In genomic region chr6:52499681-52500239, GRCh38 we compare ENCODE assay signal across 2 cellular contexts.
TF ChIP-seq lines count a peak whose summit lies in the region.

No MANE protein-coding gene starts in this region.

TF ChIP-seq in SK-N-SH, 30 proteins besides CTCF, POLR2A, EP300 and RAD21 (continued from another document):
- TF ChIP-seq IRF3 (IDR thresholded peaks at IDR 0.05; ENCODE audit: low read depth, low read length) (no peak), MXI1 (IDR thresholded peaks at IDR 0.05; ENCODE audit: low read depth, low read length) (no peak), REST (IDR thresholded peaks at IDR 0.05; ENCODE audit: low read depth, low read length) (no peak), GABPA (IDR thresholded peaks at IDR 0.05; ENCODE audit: low read depth) (no peak), POLR2AphosphoS5 (IDR thresholded peaks at IDR 0.05; ENCODE audit: low read depth, low read length) (no peak), TEAD4 (IDR thresholded peaks at IDR 0.05; ENCODE audit: borderline replicate concordance, insufficient read depth) (no peak)
TF ChIP-seq in SK-N-SH: peak in this region for 0.

TF ChIP-seq in SK-N-SH treated with all-trans-retinoic acid at 6 μM for 48 hours, 23 proteins besides CTCF, POLR2A, EP300 and RAD21:
- TF ChIP-seq TSHZ2 (CRISPR knock-in tag; IDR thresholded peaks at IDR 0.05), result no peak
- no peak for TF ChIP-seq ZNF565 (CRISPR knock-in tag; conservative IDR thresholded peaks at IDR 0.05; ENCODE audit: low read depth)
- no peak for TF ChIP-seq ARNTL (CRISPR knock-in tag; IDR thresholded peaks at IDR 0.05; ENCODE audit: borderline replicate concordance, low read depth)
- TF ChIP-seq CSDC2 (CRISPR knock-in tag; IDR thresholded peaks at IDR 0.05), result no peak
- no peak for TF ChIP-seq PPARA (CRISPR knock-in tag; IDR thresholded peaks at IDR 0.05; ENCODE audit: borderline replicate concordance)
- TF ChIP-seq ISL1 (CRISPR knock-in tag; IDR thresholded peaks at IDR 0.05), result no peak
- no peak for TF ChIP-seq PATZ1 (CRISPR knock-in tag; IDR thresholded peaks at IDR 0.05; ENCODE audit: borderline replicate concordance)
- no peak for TF ChIP-seq RARB (CRISPR knock-in tag; IDR thresholded peaks at IDR 0.05)
- TF ChIP-seq ZFP3 (CRISPR knock-in tag; IDR thresholded peaks at IDR 0.05), result no peak
- no peak for TF ChIP-seq OSR1 (CRISPR knock-in tag; IDR thresholded peaks at IDR 0.05)
- no peak for TF ChIP-seq ESRRG (CRISPR knock-in tag; IDR thresholded peaks at IDR 0.05)
- TF ChIP-seq SNAI2 (CRISPR knock-in tag; IDR thresholded peaks at IDR 0.05), result no peak
- TF ChIP-seq TOX (CRISPR knock-in tag; IDR thresholded peaks at IDR 0.05; ENCODE audit: borderline replicate concordance), result no peak
- TF ChIP-seq ZFP30 (CRISPR knock-in tag; IDR thresholded peaks at IDR 0.05), result no peak
- no peak for TF ChIP-seq CREB5 (CRISPR knock-in tag; IDR thresholded peaks at IDR 0.05; ENCODE audit: low read depth)
- no peak for TF ChIP-seq ZNF8 (CRISPR knock-in tag; IDR thresholded peaks at IDR 0.05)
TF ChIP-seq in SK-N-SH treated with all-trans-retinoic acid at 6 μM for 48 hours: peak in this region for 0.
